ENCODE assay signal across 8 cellular contexts in genomic region chr3:13485671-13486562, GRCh38. TPM values are rescaled to one million over a fixed set of nuclear protein-coding genes. Genes with fewer than 3 reads are reported as not detected.
DNase-seq lines count a peak whose midpoint lies in the region; ATAC-seq, FAIRE-seq and TF ChIP-seq lines count a peak whose summit lies in the region.
"Not testable (repeated sequence)": the region's sequence is repeated elsewhere in the genome, so short reads cannot be mapped to it uniquely, and the experiment has no call there.

No MANE protein-coding gene starts in this region.

- peak overlapping the region; percentile 80 to 99 (median 85) for H3K4me2 ChIP-seq in BLaER1 treated with 17β-estradiol and CSF1 and Interleukin-3, amounts not matched to agents 10 nM and 100 nM
- H3K4me2 ChIP-seq in keratinocyte (ENCODE audit: control insufficient read depth, extremely low read depth, insufficient read depth, low read depth, low read length): peak overlapping the region; percentile 55

- not testable (repeated sequence) for H3K4me3 Mint-ChIP-seq in nephron

- not testable (repeated sequence) for ATAC-seq in body of pancreas
- ATAC-seq in esophagus mucosa: peak; percentile 55

- H3K9me3 Mint-ChIP-seq in nephron: not testable (repeated sequence)

- peak overlapping the region in 5 of 11 experiments; percentile 34 to 53 (median 43); a peak in 9 of 22 replicates for H3K9ac ChIP-seq in BLaER1 treated with 17β-estradiol and CSF1 and Interleukin-3, amounts not matched to agents 10 nM and 100 nM
- peak overlapping the region; percentile 51 for H3K9ac ChIP-seq in keratinocyte (ENCODE audit: control insufficient read depth, extremely low read depth, insufficient read depth, low read length)

- not testable (repeated sequence) for FAIRE-seq in keratinocyte (lab: Jason Lieb, UNC)

- not testable (repeated sequence) for H4K20me1 ChIP-seq in BLaER1 treated with 17β-estradiol and CSF1 and Interleukin-3, amounts not matched to agents 10 nM and 100 nM; keratinocyte (ENCODE audit: control insufficient read depth, extremely low read depth, insufficient read depth, low read length)

- H3K79me2 ChIP-seq in keratinocyte (ENCODE audit: control insufficient read depth, insufficient read depth, low read length): not testable (repeated sequence)

- H3K27ac Mint-ChIP-seq in nephron: peak overlapping the region; percentile 63 to 94 (median 94)

- H3K4me1 ChIP-seq in BLaER1 treated with 17β-estradiol and CSF1 and Interleukin-3, amounts not matched to agents 10 nM and 100 nM: peaks cover 36 to 53% (median 51%) of the 10 kb centered on the region in 10 experiments
- H3K4me1 ChIP-seq in body of pancreas: peaks cover 57% of the 10 kb centered on the region
- peaks cover 20% of the 10 kb centered on the region for H3K4me1 ChIP-seq in keratinocyte (ENCODE audit: control insufficient read depth, extremely low read depth, insufficient read depth, low read length)
- peaks cover 0 to 21% (median 12%) of the 10 kb centered on the region in 6 donors for H3K4me1 ChIP-seq in spleen

- H3K9me3 ChIP-seq in BLaER1 treated with 17β-estradiol and CSF1 and Interleukin-3, amounts not matched to agents 10 nM and 100 nM (replicated peaks in 1 of 11): peaks cover 0 to 14% (median 11%) of the 10 kb centered on the region in 11 experiments; a peak in 12 of 22 replicates
- H3K9me3 ChIP-seq in body of pancreas; keratinocyte (ENCODE audit: control insufficient read depth, low read depth, low read length); spleen: not testable (repeated sequence)

- H3K9me1 ChIP-seq in keratinocyte (ENCODE audit: control insufficient read depth, extremely low read depth, insufficient read depth, low read length): not testable (repeated sequence)

- POLR2A ChIA-PET in RWPE1 (lab: Yijun Ruan, JAX; ENCODE audit: low non-redundant PET): not testable (repeated sequence)

- DNase-seq in LoVo (ENCODE audit: low spot score) (peak; percentile 24), body of pancreas (peak in 3 of 4 donors; percentile 18 to 49 (median 30)), spleen (peak; percentile 21)
- DNase-seq in RWPE1 (ENCODE audit: low spot score); keratinocyte (ENCODE audit: low read depth, low spot score): not testable (repeated sequence)

- 78% methylated on average over 9 of the region's 9 CpGs for WGBS in body of pancreas, 2 donors
- 61 to 92% (median 79%) methylated on average over 9 of the region's 9 CpGs for WGBS in spleen, 5 donors

- intact Hi-C loops in body of pancreas (cut with DNase I); spleen (cut with DNase I; ENCODE audit: low total_unique reads): not testable (repeated sequence)

- H3K27me3 Mint-ChIP-seq in nephron (ENCODE audit: low read depth): not testable (repeated sequence)

- not testable (repeated sequence) for H3K27me3 ChIP-seq in BLaER1 treated with 17β-estradiol and CSF1 and Interleukin-3, amounts not matched to agents 10 nM and 100 nM; body of pancreas; keratinocyte (ENCODE audit: control insufficient read depth, extremely low read depth, insufficient read depth, low read length); spleen (replicated peaks in 1 of 7)

- TF ChIP-seq POLR2A in body of pancreas (IDR thresholded peaks at IDR 0.05); spleen (IDR thresholded peaks at IDR 0.05): not testable (repeated sequence)

- dilution Hi-C loops in keratinocyte (cut with MboI; ENCODE audit: extremely low pct_ligation_motif_present, low sequenced_read_pairs): not testable (repeated sequence)

- TF ChIP-seq CTCF in RWPE1 (conservative IDR thresholded peaks at IDR 0.05; ENCODE audit: low read depth); body of pancreas (IDR thresholded peaks at IDR 0.05); keratinocyte (optimal IDR thresholded peaks at IDR 0.05 in 1 of 3, IDR thresholded peaks at IDR 0.05 in 1 of 3, conservative IDR thresholded peaks at IDR 0.05 in 1 of 3; ENCODE audit: extremely low read depth in 1 of 3, insufficient read depth in 2 of 3, low read length in 3 of 3); nephron (IDR thresholded peaks at IDR 0.05; ENCODE audit: unreplicated experiment in 3 of 3); spleen (IDR thresholded peaks at IDR 0.05 in 8 of 11, conservative IDR thresholded peaks at IDR 0.05 in 3 of 11): not testable (repeated sequence)

- peaks cover 27% of the 10 kb centered on the region for H3K36me3 Mint-ChIP-seq in nephron (ENCODE audit: low read depth)

- H3K4me3 ChIP-seq in BLaER1 treated with 17β-estradiol and CSF1 and Interleukin-3, amounts not matched to agents 10 nM and 100 nM; body of pancreas; keratinocyte (ENCODE audit: control insufficient read depth in 2 of 3, extremely low read depth in 1 of 3, insufficient read depth in 2 of 3, low read depth in 1 of 3, low read length in 3 of 3); spleen: not testable (repeated sequence)

- CTCF ChIA-PET in RWPE1 (lab: Yijun Ruan, JAX): interaction anchor here (0.6 to 1.2 kb wide), 3 partner anchors 10 to 912 kb away, joined by 3 to 6 read pairs (median 4); no protein-coding TSS in a partner anchor

- H2AFZ ChIP-seq in keratinocyte (ENCODE audit: control insufficient read depth, low read length): not testable (repeated sequence)

- peak overlapping the region in 7 of 11 experiments; percentile 12 to 53 (median 37); a peak in 7 of 22 replicates for H3K27ac ChIP-seq in BLaER1 treated with 17β-estradiol and CSF1 and Interleukin-3, amounts not matched to agents 10 nM and 100 nM
- peak overlapping the region; percentile 94 for H3K27ac ChIP-seq in RWPE1
- H3K27ac ChIP-seq in body of pancreas: peak overlapping the region; percentile 80 to 94 (median 90)
- H3K27ac ChIP-seq in keratinocyte (ENCODE audit: control insufficient read depth, insufficient read depth, low read length): peak overlapping the region; percentile 73
- H3K27ac ChIP-seq in spleen: peak overlapping the region in 2 of 8 donors; percentile 11 to 18

- H3K36me3 ChIP-seq in BLaER1 treated with 17β-estradiol and CSF1 and Interleukin-3, amounts not matched to agents 10 nM and 100 nM; body of pancreas (replicated peaks in 1 of 2; ENCODE audit: insufficient read depth in 1 of 2, low read depth in 2 of 2); keratinocyte (ENCODE audit: control insufficient read depth in 2 of 2, extremely low read depth in 1 of 2, insufficient read depth in 2 of 2, low read length in 2 of 2); spleen: not testable (repeated sequence)

- H3K4me1 Mint-ChIP-seq in nephron: peaks cover 26% of the 10 kb centered on the region

RNA-seq across cellular contexts. Expression of gene HDAC11, which starts 5.8 kb away (rescaled TPM):
- total RNA-seq in body of pancreas (10 to 100 TPM; 13.8 to 45.4 TPM), esophagus mucosa (15.9 TPM), spleen (10 to 100 TPM in 2 of 7 donors, 1 to 10 TPM in 5; 4.2 to 11.2 (median 6.3) TPM)
- polyA plus RNA-seq in keratinocyte (9.8 to 16.6 TPM (median 12.6 TPM) in 3 replicates), spleen (1 to 10 TPM; 2.5 to 6.5 (median 3.3) TPM)
- 2.7 TPM for polyA plus RNA-seq in keratinocyte (2011; ENCODE audit: low read depth)
- polyA plus RNA-seq in keratinocyte (2011; cell fraction: cytosol; rRNA removed): 9.8 and 17.3 TPM in 2 replicates
- polyA plus RNA-seq in keratinocyte (2011; cell fraction: nucleus; rRNA removed): 12.8 and 15.6 TPM in 2 replicates
- polyA plus RNA-seq in keratinocyte (2012; ENCODE audit: low replicate concordance): 13.6 and 18.2 TPM in 2 replicates
- 6.7 to 18.3 TPM (median 9.3 TPM) in 3 replicates for polyA minus RNA-seq in keratinocyte
- 18.4 TPM for polyA minus RNA-seq in keratinocyte (2011; cell fraction: cytosol; rRNA and poly(A)+ RNA removed)
- polyA minus RNA-seq in keratinocyte (2011; cell fraction: nucleus; rRNA and poly(A)+ RNA removed): 6.1 and 8.8 TPM in 2 replicates
